In genomic region chr18:37124511-37124910, GRCh38 we compare ENCODE assay signal across 21 cellular contexts.
DNase-seq lines count a peak whose midpoint lies in the region; ATAC-seq and TF ChIP-seq lines count a peak whose summit lies in the region.
"Had no signal": no experiment of that assay in that cellular context is flagged by ENCODE, and none has a peak within 500 bp of the region (broad histone marks: within the 10 kb centered on the region; RNA-seq: fewer than 3 reads in every experiment).

No MANE protein-coding gene starts in this region.

- TF ChIP-seq CTCF in astrocyte of the cerebellum (IDR thresholded peaks at IDR 0.05; ENCODE audit: low read depth, low read length, missing control alignments) = no peak

- in situ Hi-C loops in astrocyte of the cerebellum (cut with HindIII; ENCODE audit: low sequenced_read_pairs) = no loop called here

- H3K4me3 ChIP-seq in astrocyte of the cerebellum (ENCODE audit: low read depth, low read length) = no peak overlapping the region
- H3K4me3 ChIP-seq: GM23248, hepatocyte, stomach, upper lobe of right lung had no signal

- ATAC-seq in HG03280 (IDR thresholded peaks at IDR 0.05; ENCODE audit: unreplicated experiment) (peak; percentile 50), HG02973 (IDR thresholded peaks at IDR 0.05; ENCODE audit: unreplicated experiment) (no peak)
- ATAC-seq: activated T-helper 17 cell treated with anti-CD3 and anti-CD28 coated beads, Interleukin-2, amount 50 U/mL, for 72 hours; natural killer cell treated with Interleukin-12 subunit alpha and Interleukin-12 subunit beta and Interleukin-15 and Interleukin-18, amount 100 ng/mL, for 72 hours; upper lobe of right lung had no signal

- DNase-seq in GM04503 (ENCODE audit: low read depth) (peak; percentile 3), astrocyte of the cerebellum (ENCODE audit: low read depth) (peak; percentile 47), glomerular visceral epithelial cell (ENCODE audit: extremely low spot score) (peak; percentile 11), NCI-H774 (lab: John Stamatoyannopoulos, UW) (no peak), DMS53 (lab: John Stamatoyannopoulos, UW) (no peak), NCI-H446 (lab: John Stamatoyannopoulos, UW) (no peak)
- DNase-seq: activated CD4-positive, CD25-positive, alpha-beta regulatory T cell treated with anti-CD3 and anti-CD28 coated beads, Interleukin-2, amount 50 U/mL, for 72 hours; central memory CD4-positive, alpha-beta T cell; effector memory CD4-positive, alpha-beta T cell; GM23248; mesenchymal stem cell; NCI-H1048; NCI-H69; stimulated activated CD4-positive, alpha-beta T cell treated with anti-CD3 and anti-CD28 coated beads, Interleukin-2, amount 100 ng/mL, for 48 hours; stomach; upper lobe of right lung had no signal

Comparison
In these comparisons a context has a peak if more than half of its experiments do, and no peak if none do; other contexts are left out.
1. DNase-seq: peak in GM04503 (single experiment), astrocyte of the cerebellum (single experiment) and glomerular visceral epithelial cell (single experiment); none in NCI-H774 (single experiment), DMS53 (single experiment) and NCI-H446 (0 of 2).